Comparison of ENCODE assay signal across 30 cellular contexts in the genomic region with DNA sequence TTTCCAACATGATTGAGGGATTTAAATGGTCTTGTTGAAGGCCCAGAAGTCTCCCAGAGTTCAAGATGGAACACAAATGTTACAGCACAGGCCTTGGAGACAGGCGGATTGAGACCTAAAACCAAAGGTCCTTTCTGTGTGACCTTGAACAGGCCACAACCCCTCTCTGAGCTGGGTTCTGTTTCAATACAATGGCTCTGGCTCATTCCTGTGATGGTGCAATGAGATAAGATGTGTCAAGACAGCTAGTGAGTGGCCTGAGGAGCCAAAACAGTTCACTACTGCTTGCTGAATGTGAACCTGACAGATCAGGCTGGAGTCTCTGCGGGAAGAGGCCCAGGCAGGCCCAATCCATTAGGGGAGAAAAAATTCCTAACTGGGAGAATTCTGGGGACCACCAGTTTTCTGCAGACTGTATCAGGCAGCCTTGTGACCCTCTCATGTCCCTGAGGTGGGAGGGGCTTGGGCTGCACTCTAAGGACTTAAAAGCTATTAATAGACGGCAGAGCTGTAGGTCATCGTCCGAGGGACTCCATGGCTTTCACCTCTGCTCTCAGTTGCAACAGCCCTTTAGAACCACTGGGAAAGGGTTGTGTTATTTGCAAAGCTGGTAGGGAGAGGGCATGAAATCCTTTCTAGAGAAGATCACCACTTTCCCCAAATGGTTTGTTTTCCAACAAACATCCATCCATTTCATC.
DNase-seq lines count a peak whose midpoint lies in the region; ATAC-seq and TF ChIP-seq lines count a peak whose summit lies in the region.
"Had no signal": no experiment of that assay in that cellular context is flagged by ENCODE, and none has a peak within 500 bp of the region (broad histone marks: within the 10 kb centered on the region; RNA-seq: fewer than 3 reads in every experiment).

No MANE protein-coding gene starts in this region.

- H3K9me3 ChIP-seq in cardiac muscle cell (ENCODE audit: low read depth) (no peaks in the 10 kb centered on the region), hepatocyte (ENCODE audit: low read depth) (no peaks in the 10 kb centered on the region), mesodermal cell (ENCODE audit: control insufficient read depth, low read length) (no peaks in the 10 kb centered on the region)
- H3K9me3 ChIP-seq: Caco-2, upper lobe of right lung had no signal

- H4K20me1 ChIP-seq in hepatocyte (ENCODE audit: insufficient read depth, poor library complexity, severe bottlenecking) = no peaks in the 10 kb centered on the region

- no peaks in the 10 kb centered on the region for H3K9me2 ChIP-seq in hepatocyte (replicated peaks; ENCODE audit: insufficient read depth)

- H3K27ac ChIP-seq in cardiac muscle cell = peak overlapping the region; percentile 89
- H3K27ac ChIP-seq in hepatocyte = no peak overlapping the region
- peak overlapping the region; percentile 47 for H3K27ac ChIP-seq in mesodermal cell (ENCODE audit: low read depth, low read length, severe bottlenecking)
- H3K27ac ChIP-seq: upper lobe of right lung, VCaP had no signal

- no peak overlapping the region for H2AFZ ChIP-seq in hepatocyte

- no peak overlapping the region for H3K4me3 ChIP-seq in cardiac muscle cell
- H3K4me3 ChIP-seq in hepatocyte = no peak overlapping the region
- H3K4me3 ChIP-seq in mesodermal cell (ENCODE audit: extremely low read depth, insufficient read depth, low read length, poor library complexity, severe bottlenecking) = no peak overlapping the region
- H3K4me3 ChIP-seq: upper lobe of right lung had no signal

- intact Hi-C loops in Right ventricle myocardium inferior (cut with DNase I) = no loop called here

- H3K4me1 ChIP-seq in cardiac muscle cell (ENCODE audit: low read depth) (peaks cover 19% of the 10 kb centered on the region), hepatocyte (ENCODE audit: insufficient read depth) (no peaks in the 10 kb centered on the region), mesodermal cell (ENCODE audit: control insufficient read depth, insufficient read depth, low read length, poor library complexity, severe bottlenecking) (peaks cover 22% of the 10 kb centered on the region)
- H3K4me1 ChIP-seq: Caco-2, upper lobe of right lung had no signal

- H3K4me2 ChIP-seq in hepatocyte = no peak overlapping the region

- H3K36me3 ChIP-seq in cardiac muscle cell = no peaks in the 10 kb centered on the region
- no peaks in the 10 kb centered on the region for H3K36me3 ChIP-seq in hepatocyte (replicated peaks; ENCODE audit: insufficient read depth, low read depth)
- no peaks in the 10 kb centered on the region for H3K36me3 ChIP-seq in mesodermal cell (ENCODE audit: control insufficient read depth, insufficient read depth, low read length)
- H3K36me3 ChIP-seq: upper lobe of right lung had no signal

- ATAC-seq in Right ventricle myocardium inferior (no peak), HG03342 (IDR thresholded peaks at IDR 0.05; ENCODE audit: unreplicated experiment) (no peak), HG03378 (IDR thresholded peaks at IDR 0.05; ENCODE audit: unreplicated experiment) (no peak), HG03045 (IDR thresholded peaks at IDR 0.05; ENCODE audit: unreplicated experiment) (no peak)
- ATAC-seq: activated naive CD4-positive, alpha-beta T cell treated with anti-CD3 and anti-CD28 coated beads, Interleukin-2, amount 50 U/mL, for 72 hours; effector memory CD8-positive, alpha-beta T cell; left colon; naive thymus-derived CD4-positive, alpha-beta T cell; Panc1; upper lobe of right lung had no signal

- H3K79me2 ChIP-seq in hepatocyte = no peaks in the 10 kb centered on the region

- 66% methylated on average over 5 of the region's 5 CpGs for WGBS in hepatocyte (ENCODE audit: low lambda C conversion rate, missing lambda C conversion rate)
- WGBS in mesodermal cell (ENCODE audit: insufficient coverage in 2 of 2), 2 experiments = 81 to 100% methylated on average over 2 to 3 of the region's 5 CpGs

- peak; percentile 20 to 85 for DNase-seq in cardiac muscle cell (ENCODE audit: low read depth in 1 of 2, low spot score in 1 of 2)
- DNase-seq in Right ventricle myocardium inferior (ENCODE audit: missing footprints) = no peak
- DNase-seq in hepatocyte (ENCODE audit: low spot score) = peak; percentile 33
- DNase-seq in NCI-H2196 (lab: John Stamatoyannopoulos, UW; ENCODE audit: unreplicated experiment) = no peak
- DNase-seq: 8988T; activated CD4-positive, alpha-beta T cell treated with anti-CD3 and anti-CD28 coated beads for 4 hours; activated effector memory CD4-positive, alpha-beta T cell treated with Interleukin-2 at 50 U/mL for 16 hours; activated T-cell treated with anti-CD3 and anti-CD28 coated beads, Interleukin-2, amount 50 U/mL, for 1 hour; anterior cingulate cortex; Caco-2; DMS53; effector memory CD8-positive, alpha-beta T cell; H7; left colon; midbrain; MV-4-11; naive thymus-derived CD4-positive, alpha-beta T cell; NCI-H1436; NCI-H748 treated with DMSO at 0.1 percent for 48 hours; occipital lobe; stimulated activated CD4-positive, alpha-beta T cell treated with anti-CD3 and anti-CD28 coated beads, Interleukin-4, amount 100 ng/mL, for 4 hours; T1000; upper lobe of right lung had no signal

- TF ChIP-seq CTCF in cardiac muscle cell (IDR thresholded peaks at IDR 0.05; ENCODE audit: low read depth, low read length) (no peak), hepatocyte (IDR thresholded peaks at IDR 0.05; ENCODE audit: poor library complexity) (no peak)

- no peaks in the 10 kb centered on the region for H3K27me3 ChIP-seq in cardiac muscle cell
- no peaks in the 10 kb centered on the region for H3K27me3 ChIP-seq in hepatocyte
- H3K27me3 ChIP-seq: upper lobe of right lung had no signal

Comparison
In these comparisons a context has a peak if more than half of its experiments do, and no peak if none do; other contexts are left out.
1. DNase-seq: peak in cardiac muscle cell (2 of 2) and hepatocyte (single experiment); none in Right ventricle myocardium inferior (single experiment) and NCI-H2196 (single experiment).